In the genomic region with DNA sequence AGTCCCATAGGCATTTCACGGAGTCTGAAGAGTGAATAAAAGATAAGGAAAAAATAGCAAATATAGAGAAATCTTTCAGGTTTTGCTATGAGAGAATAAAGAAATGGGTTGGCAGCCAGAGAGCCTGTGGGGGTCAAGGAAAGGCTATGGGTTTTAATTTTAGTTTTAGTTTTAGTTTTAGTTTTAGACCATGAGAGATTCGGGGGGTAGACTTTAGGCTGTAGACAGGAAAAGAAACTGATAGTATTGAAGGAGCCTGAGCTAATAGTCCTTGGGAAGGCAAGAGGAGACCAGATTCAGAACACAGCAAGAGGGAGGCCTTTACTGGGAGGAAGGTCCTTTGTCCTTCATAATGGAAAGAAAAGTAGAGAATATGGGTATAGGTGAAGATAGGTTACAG, we compare ENCODE assay signal across 10 cellular contexts. TPM values are rescaled to one million over a fixed set of nuclear protein-coding genes. Genes with fewer than 3 reads are reported as not detected.
A peak's percentile ranks its signal among the peaks of the same experiment; 100 is the strongest.
DNase-seq lines count a peak whose midpoint lies in the region; ATAC-seq, FAIRE-seq and TF ChIP-seq lines count a peak whose summit lies in the region.
"Had no signal": no experiment of that assay in that cellular context is flagged by ENCODE, and none has a peak within 500 bp of the region (broad histone marks: within the 10 kb centered on the region; RNA-seq: fewer than 3 reads in every experiment).

No MANE protein-coding gene starts in this region.

- TF ChIP-seq CTCF in right lobe of liver (IDR thresholded peaks at IDR 0.05) (no peak), HepG2 (CRISPR knock-in tag; IDR thresholded peaks at IDR 0.05) (no peak), mammary epithelial cell (conservative IDR thresholded peaks at IDR 0.05 in 1 of 2, IDR thresholded peaks at IDR 0.05 in 1 of 2; ENCODE audit: extremely low read depth in 1 of 2, insufficient read depth in 1 of 2, low read depth in 1 of 2, low read length in 2 of 2) (no peak), heart left ventricle (IDR thresholded peaks at IDR 0.05) (no peak)

- BruUV-seq in HepG2 (replicated peaks; lab: Mats Ljungman, UMichigan): no TSS peak
- no TSS peak for BruUV-seq in mammary epithelial cell (replicated peaks; lab: Mats Ljungman, UMichigan)

- TF ChIP-seq POLR2A in right lobe of liver (IDR thresholded peaks at IDR 0.05) (no peak), HepG2 (IDR thresholded peaks at IDR 0.05; ENCODE audit: insufficient read depth in 1 of 2, low read depth in 2 of 2, low read length in 2 of 2) (no peak), heart left ventricle (IDR thresholded peaks at IDR 0.05) (no peak)

- 43% methylated on average over 2 of the region's 2 CpGs for WGBS in right lobe of liver (ENCODE audit: insufficient coverage, low coverage, low lambda C conversion rate, missing lambda C conversion rate)
- WGBS in HepG2 (ENCODE audit: low lambda C conversion rate): 94% methylated on average over 2 of the region's 2 CpGs
- WGBS in mammary epithelial cell (ENCODE audit: low coverage, missing lambda C conversion rate): 100% methylated on average over 2 of the region's 2 CpGs
- 70 to 89% (median 78%) methylated on average over 2 of the region's 2 CpGs for WGBS in heart left ventricle, 4 donors

- H3K4me1 ChIP-seq in right lobe of liver (no peaks in the 10 kb centered on the region), HepG2 (ENCODE audit: insufficient read depth, low read length) (no peaks in the 10 kb centered on the region), mammary epithelial cell (ENCODE audit: insufficient read depth, low read length) (no peaks in the 10 kb centered on the region), heart left ventricle (peaks cover 0 to 17% (median 0%) of the 10 kb centered on the region in 12 donors)

- intact Hi-C loops in right lobe of liver (cut with DNase I) (no loop called here), HepG2 (cut with micrococcal nuclease; ENCODE audit: unreplicated experiment) (no loop called here), mammary epithelial cell (cut with micrococcal nuclease) (no loop called here), heart left ventricle (cut with DNase I) (no loop called here), left cardiac atrium (cut with DNase I) (no loop called here)

- H3K79me2 ChIP-seq in HepG2 (ENCODE audit: insufficient read depth, low read length) (no peaks in the 10 kb centered on the region), mammary epithelial cell (ENCODE audit: insufficient read depth, low read length) (peaks cover 9% of the 10 kb centered on the region)

- DNase-seq in right lobe of liver (no peak), HepG2 (ENCODE audit: low spot score) (no peak), mammary epithelial cell (no peak), heart left ventricle (no peak), KG1 (lab: John Stamatoyannopoulos, UW) (no peak), left cardiac atrium (no peak)
- DNase-seq: effector CD8-positive, alpha-beta T cell; MG63 had no signal

- no peak overlapping the region for H3K27ac ChIP-seq in right lobe of liver
- H3K27ac ChIP-seq in HepG2 (ENCODE audit: extremely low read length, insufficient read depth, low read length): no peak overlapping the region
- no peak overlapping the region for H3K27ac ChIP-seq in mammary epithelial cell (ENCODE audit: insufficient read depth, low read depth, low read length)
- H3K27ac ChIP-seq in heart left ventricle: peak overlapping the region in 1 of 12 donors; percentile 59

- POLR2A ChIA-PET in HepG2 (lab: Yijun Ruan, JAX): no interaction called here

- ATAC-seq in right lobe of liver (peak in 3 of 4 donors; percentile 35 to 62 (median 40)), HepG2 (no peak), GM21786 (IDR thresholded peaks at IDR 0.05; ENCODE audit: unreplicated experiment) (peak; percentile 99), HG03442 (IDR thresholded peaks at IDR 0.05; ENCODE audit: unreplicated experiment) (peak; percentile 100), heart left ventricle (no peak), left cardiac atrium (no peak)

- H3K9ac ChIP-seq in HepG2 (ENCODE audit: insufficient read depth, low read depth, low read length): no peak overlapping the region
- H3K9ac ChIP-seq in mammary epithelial cell (ENCODE audit: insufficient read depth, low read length): no peak overlapping the region

- dilution Hi-C loops in mammary epithelial cell (cut with HindIII; ENCODE audit: low sequenced_read_pairs): no loop called here

- H3K4me2 ChIP-seq in HepG2 (ENCODE audit: low read depth, low read length) (no peak overlapping the region), mammary epithelial cell (ENCODE audit: insufficient read depth, low read depth, low read length) (no peak overlapping the region)

- FAIRE-seq in HepG2 (lab: Jason Lieb, UNC): no peak

- CTCF ChIA-PET in HepG2 (lab: Yijun Ruan, JAX; ENCODE audit: low intra/inter-chr PET ratio, low total read pairs): no interaction called here
- CTCF ChIA-PET in mammary epithelial cell (lab: Charles Lee; ENCODE audit: low non-redundant PET): interaction anchor here (0.6 kb wide), 1 partner anchor 643 kb away, joined by 3 read pairs; no protein-coding TSS in a partner anchor

- H3K4me3 ChIP-seq in right lobe of liver (no peak overlapping the region), HepG2 (replicated peaks in 1 of 3; ENCODE audit: insufficient read depth in 1 of 3, low read depth in 2 of 3, low read length in 3 of 3) (no peak overlapping the region), mammary epithelial cell (replicated peaks in 1 of 3; ENCODE audit: insufficient read depth in 1 of 3, low read depth in 2 of 3, low read length in 3 of 3) (no peak overlapping the region), heart left ventricle (peak overlapping the region in 1 of 12 donors; percentile 23)
- H3K4me3 ChIP-seq: MG63 had no signal

- H2AFZ ChIP-seq in HepG2 (ENCODE audit: low read length): no peak overlapping the region
- no peak overlapping the region for H2AFZ ChIP-seq in mammary epithelial cell (ENCODE audit: low read depth, low read length)

- H3K36me3 ChIP-seq in right lobe of liver: no peaks in the 10 kb centered on the region
- H3K36me3 ChIP-seq in HepG2 (replicated peaks in 1 of 2; ENCODE audit: control insufficient read depth in 1 of 2, insufficient read depth in 2 of 2, low read length in 2 of 2): no peaks in the 10 kb centered on the region
- peaks cover 1% of the 10 kb centered on the region for H3K36me3 ChIP-seq in mammary epithelial cell (ENCODE audit: insufficient read depth, low read length)
- H3K36me3 ChIP-seq in heart left ventricle: no peaks in the 10 kb centered on the region
- H3K36me3 ChIP-seq: MG63 had no signal

- H3K27me3 ChIP-seq in right lobe of liver (no peaks in the 10 kb centered on the region), HepG2 (ENCODE audit: control insufficient read depth in 1 of 2, insufficient read depth in 2 of 2, low read length in 2 of 2) (no peaks in the 10 kb centered on the region), mammary epithelial cell (ENCODE audit: insufficient read depth, low read length) (no peaks in the 10 kb centered on the region), heart left ventricle (no peaks in the 10 kb centered on the region)
- H3K27me3 ChIP-seq: MG63 had no signal

- TF ChIP-seq RAD21 in HepG2 (CRISPR knock-in tag; IDR thresholded peaks at IDR 0.05): no peak

- in situ Hi-C loops in HepG2 (cut with HindIII; ENCODE audit: extremely low pct_ligation_motif_present, low pct_unique_long_range_greater_than_20kb) (no loop called here), mammary epithelial cell (cut with MboI; ENCODE audit: low sequenced_read_pairs in 2 of 2) (no loop called here)

- no peaks in the 10 kb centered on the region for H3K9me3 ChIP-seq in right lobe of liver
- no peaks in the 10 kb centered on the region for H3K9me3 ChIP-seq in HepG2 (ENCODE audit: low read length)
- H3K9me3 ChIP-seq in mammary epithelial cell (replicated peaks; ENCODE audit: insufficient read depth, low read length): no peaks in the 10 kb centered on the region
- H3K9me3 ChIP-seq in heart left ventricle: no peaks in the 10 kb centered on the region
- H3K9me3 ChIP-seq: MG63 had no signal

- TF ChIP-seq EP300 in HepG2 (IDR thresholded peaks at IDR 0.05; ENCODE audit: low read depth in 2 of 2, low read length in 2 of 2): no peak
- no peak for TF ChIP-seq EP300 in HepG2 (CRISPR knock-in tag; IDR thresholded peaks at IDR 0.05; ENCODE audit: borderline replicate concordance)

- H4K20me1 ChIP-seq in HepG2 (ENCODE audit: insufficient read depth, low read length): no peaks in the 10 kb centered on the region
- H4K20me1 ChIP-seq in mammary epithelial cell (ENCODE audit: insufficient read depth, low read length): no peaks in the 10 kb centered on the region

RNA-seq across cellular contexts. Expression of a gene that starts 19.3 kb away (rescaled TPM):
- total RNA-seq in right lobe of liver: 10 to 100 TPM in 2 of 6 experiments, 1 to 10 TPM in 4; 8.9 to 15.1 (median 9.5) TPM
- total RNA-seq in HepG2 (2016; rRNA removed; fragmentation: Illumina TruSeq; extraction: Trizol): 16.7 and 18.9 TPM in 2 replicates
- 1.5 and 2.3 TPM in 2 replicates for total RNA-seq in HepG2 (2016; cell fraction: cytosol; rRNA removed; fragmentation: Illumina TruSeq; extraction: Trizol; ENCODE audit: low read depth)
- 14.9 and 22.1 TPM in 2 replicates for total RNA-seq in HepG2 (2016; cell fraction: insoluble cytoplasmic fraction; rRNA removed; fragmentation: Illumina TruSeq; extraction: Trizol)
- 3.9 and 4.7 TPM in 2 replicates for total RNA-seq in HepG2 (2016; cell fraction: membrane; rRNA removed; fragmentation: Illumina TruSeq; extraction: Trizol)
- total RNA-seq in HepG2 (2016; cell fraction: nucleus; rRNA removed; fragmentation: Illumina TruSeq; extraction: Trizol): 30.0 and 33.1 TPM in 2 replicates
- 4.2 and 5.2 TPM in 2 replicates for polyA plus RNA-seq in HepG2 (2011; rRNA removed)
- 1.4 and 3.4 TPM in 2 replicates for polyA plus RNA-seq in HepG2 (2011; cell fraction: cytosol; rRNA removed)
- polyA plus RNA-seq in HepG2 (2011; cell fraction: nucleus; rRNA removed): 7.5 and 10.8 TPM in 2 replicates
- 3.9 and 7.2 TPM in 2 replicates for polyA plus RNA-seq in HepG2 (2012)
- polyA plus RNA-seq in HepG2 (2016; cell fraction: cytosol; fragmentation: Illumina TruSeq; extraction: Trizol; ENCODE audit: low read depth): 0.24 and 0.29 TPM in 2 replicates
- 6.5 and 6.8 TPM in 2 replicates for polyA plus RNA-seq in HepG2 (2016; cell fraction: insoluble cytoplasmic fraction; fragmentation: Illumina TruSeq; extraction: Trizol; ENCODE audit: low read depth)
- 0.56 and 0.57 TPM in 2 replicates for polyA plus RNA-seq in HepG2 (2016; cell fraction: membrane; fragmentation: Illumina TruSeq; extraction: Trizol; ENCODE audit: low read depth)
- 13.6 and 20.3 TPM in 2 replicates for polyA plus RNA-seq in HepG2 (2016; cell fraction: nucleus; fragmentation: Illumina TruSeq; extraction: Trizol; ENCODE audit: insufficient read depth, low read depth)
- 10.2 and 12.9 TPM in 2 replicates for polyA minus RNA-seq in HepG2 (2011; rRNA and poly(A)+ RNA removed; ENCODE audit: low replicate concordance)
- 9.6 and 10.1 TPM in 2 replicates for polyA minus RNA-seq in HepG2 (2011; cell fraction: cytosol; rRNA and poly(A)+ RNA removed)
- polyA minus RNA-seq in HepG2 (2011; cell fraction: nucleus; rRNA and poly(A)+ RNA removed): 33.6 and 43.5 TPM in 2 replicates
- 10 to 100 TPM; 24.3 to 74.3 TPM for total RNA-seq in mammary epithelial cell
- polyA plus RNA-seq in mammary epithelial cell: 6.3 TPM
- polyA minus RNA-seq in mammary epithelial cell: 50.2 TPM
- total RNA-seq in heart left ventricle: 10 to 100 TPM; 12.6 to 25.7 (median 24.0) TPM
- polyA plus RNA-seq in heart left ventricle: 1 to 10 TPM; 5.0 to 5.9 TPM
- 10 to 100 TPM; 11.8 to 14.3 TPM for total RNA-seq in left cardiac atrium

RNA-seq across cellular contexts. Expression of a gene that starts 21.1 kb away (rescaled TPM):
- total RNA-seq in right lobe of liver (1 to 10 TPM; 1.6 to 4.8 (median 2.1) TPM), HepG2 (2016; rRNA removed; fragmentation: Illumina TruSeq; extraction: Trizol) (11.4 and 12.3 TPM in 2 replicates), mammary epithelial cell (1 to 10 TPM; 5.3 to 6.3 TPM), heart left ventricle (1 to 10 TPM; 2.0 to 5.3 (median 2.7) TPM), left cardiac atrium (1 to 10 TPM; 3.0 to 3.1 TPM)
- total RNA-seq in HepG2 (2016; cell fraction: cytosol; rRNA removed; fragmentation: Illumina TruSeq; extraction: Trizol; ENCODE audit: low read depth): 14.8 and 15.3 TPM in 2 replicates
- 10.2 and 14.5 TPM in 2 replicates for total RNA-seq in HepG2 (2016; cell fraction: insoluble cytoplasmic fraction; rRNA removed; fragmentation: Illumina TruSeq; extraction: Trizol)
- 11.2 and 12.0 TPM in 2 replicates for total RNA-seq in HepG2 (2016; cell fraction: membrane; rRNA removed; fragmentation: Illumina TruSeq; extraction: Trizol)
- 19.3 and 19.9 TPM in 2 replicates for total RNA-seq in HepG2 (2016; cell fraction: nucleus; rRNA removed; fragmentation: Illumina TruSeq; extraction: Trizol)
- polyA plus RNA-seq in HepG2 (2011; rRNA removed) (3.4 and 5.1 TPM in 2 replicates), mammary epithelial cell (2.9 TPM), heart left ventricle (1 to 10 TPM; 2.9 to 3.5 TPM)
- polyA plus RNA-seq in HepG2 (2011; cell fraction: cytosol; rRNA removed): 2.8 and 3.6 TPM in 2 replicates
- 2.6 and 2.7 TPM in 2 replicates for polyA plus RNA-seq in HepG2 (2011; cell fraction: nucleus; rRNA removed)
- polyA plus RNA-seq in HepG2 (2012): 4.1 and 4.3 TPM in 2 replicates
- polyA plus RNA-seq in HepG2 (2016; cell fraction: cytosol; fragmentation: Illumina TruSeq; extraction: Trizol; ENCODE audit: low read depth): 3.1 and 3.8 TPM in 2 replicates
- polyA plus RNA-seq in HepG2 (2016; cell fraction: insoluble cytoplasmic fraction; fragmentation: Illumina TruSeq; extraction: Trizol; ENCODE audit: low read depth): 9.8 and 11.2 TPM in 2 replicates
- polyA plus RNA-seq in HepG2 (2016; cell fraction: membrane; fragmentation: Illumina TruSeq; extraction: Trizol; ENCODE audit: low read depth): 5.6 and 6.4 TPM in 2 replicates
- 6.4 and 7.3 TPM in 2 replicates for polyA plus RNA-seq in HepG2 (2016; cell fraction: nucleus; fragmentation: Illumina TruSeq; extraction: Trizol; ENCODE audit: insufficient read depth, low read depth)
- 4.1 and 4.5 TPM in 2 replicates for polyA minus RNA-seq in HepG2 (2011; rRNA and poly(A)+ RNA removed; ENCODE audit: low replicate concordance)
- polyA minus RNA-seq in HepG2 (2011; cell fraction: cytosol; rRNA and poly(A)+ RNA removed): 3.8 and 4.3 TPM in 2 replicates
- polyA minus RNA-seq in HepG2 (2011; cell fraction: nucleus; rRNA and poly(A)+ RNA removed): 23.1 and 23.9 TPM in 2 replicates
- 6.5 TPM for polyA minus RNA-seq in mammary epithelial cell

Comparison
In these comparisons a context has a peak if more than half of its experiments do, and no peak if none do; other contexts are left out.
1. ATAC-seq: peak in right lobe of liver (3 of 4), GM21786 (single experiment) and HG03442 (single experiment); none in HepG2 (single experiment), heart left ventricle (0 of 4) and left cardiac atrium (0 of 2).